17 cellular contexts compared by ENCODE assay signal in genomic region chr3:10503217-10503796, GRCh38. TPM values are rescaled to one million over a fixed set of nuclear protein-coding genes. Genes with fewer than 3 reads are reported as not detected.
DNase-seq lines count a peak whose midpoint lies in the region; ATAC-seq and TF ChIP-seq lines count a peak whose summit lies in the region.
"Had no signal": no experiment of that assay in that cellular context is flagged by ENCODE, and none has a peak within 500 bp of the region (broad histone marks: within the 10 kb centered on the region; RNA-seq: fewer than 3 reads in every experiment).

No MANE protein-coding gene starts in this region.

- H3K4ac ChIP-seq in mesenchymal stem cell (ENCODE audit: low read depth in 1 of 2, low read length in 2 of 2) = no peak overlapping the region

- no peak overlapping the region for H4K8ac ChIP-seq in mesenchymal stem cell (ENCODE audit: low read length)

- no peak overlapping the region for H3K14ac ChIP-seq in mesenchymal stem cell (ENCODE audit: low read length in 2 of 2)

- no peak overlapping the region for H3K23ac ChIP-seq in mesenchymal stem cell (ENCODE audit: low read length in 2 of 2)

- no peak for TF ChIP-seq POLR2A in heart left ventricle (IDR thresholded peaks at IDR 0.05)

- ATAC-seq in Right ventricle myocardium superior (ENCODE audit: poor library complexity) = no peak
- no peak for ATAC-seq in heart left ventricle
- no peak for ATAC-seq in SK-N-SH treated with all-trans-retinoic acid at 6 μM for 48 hours
- ATAC-seq: GM12878 had no signal

- no peak overlapping the region for H2BK120ac ChIP-seq in mesenchymal stem cell (ENCODE audit: low read depth, low read length)

- peak overlapping the region; percentile 43 for H4K91ac ChIP-seq in mesenchymal stem cell (ENCODE audit: low read length)

- H3K4me2 ChIP-seq in mesenchymal stem cell (ENCODE audit: low read length, poor library complexity, severe bottlenecking) = no peak overlapping the region

- H3K79me1 ChIP-seq in mesenchymal stem cell (replicated peaks; ENCODE audit: low read length, poor library complexity, severe bottlenecking) = no peaks in the 10 kb centered on the region

- intact Hi-C loops in Right ventricle myocardium superior (cut with DNase I) (no loop called here), heart left ventricle (cut with DNase I) (no loop called here), dorsolateral prefrontal cortex (cut with DNase I) (loop anchor here in 1 of 2 donors (10.0 kb wide), 1 partner anchor 201 kb away; no protein-coding TSS in a partner anchor)

- no peak overlapping the region for H2AK5ac ChIP-seq in mesenchymal stem cell (ENCODE audit: low read length, severe bottlenecking)

- DNase-seq in Right ventricle myocardium superior (peak; percentile 20), heart left ventricle (no peak), dorsolateral prefrontal cortex (peak in 1 of 10 donors; percentile 32), mesenchymal stem cell (no peak), midbrain (lab: John Stamatoyannopoulos, UW) (no peak), amygdala (lab: John Stamatoyannopoulos, UW) (no peak)
- no peak for DNase-seq in stimulated activated naive CD4-positive, alpha-beta T cell treated with Interleukin-2 at 50 U/mL for 16 hours (lab: John Stamatoyannopoulos, UW)
- DNase-seq: 8988T; AML-193; Calu3; CD4-positive, alpha-beta T cell; DMS 273 treated with DMSO at 0.1 percent for 48 hours; GOT3; H9 had no signal

- TF ChIP-seq CTCF in heart left ventricle (IDR thresholded peaks at IDR 0.05) = no peak
- TF ChIP-seq CTCF in dorsolateral prefrontal cortex (IDR thresholded peaks at IDR 0.05 in 54 of 56, conservative IDR thresholded peaks at IDR 0.05 in 2 of 56; ENCODE audit: low read depth in 1 of 56, partially characterized antibody in 56 of 56) = no peak

- H2BK12ac ChIP-seq in mesenchymal stem cell (ENCODE audit: low read length in 2 of 2) = no peak overlapping the region

- H3K36me3 ChIP-seq in heart left ventricle (no peaks in the 10 kb centered on the region), mesenchymal stem cell (ENCODE audit: control insufficient read depth in 1 of 2, insufficient read depth in 2 of 2, low read depth in 1 of 2, low read length in 2 of 2) (no peaks in the 10 kb centered on the region)

- no peak overlapping the region for H2BK5ac ChIP-seq in mesenchymal stem cell (ENCODE audit: low read depth, low read length, poor library complexity, severe bottlenecking)

- H3K9ac ChIP-seq in mesenchymal stem cell (ENCODE audit: low read length) = no peak overlapping the region

- no peak overlapping the region for H2BK15ac ChIP-seq in mesenchymal stem cell (ENCODE audit: low read depth, poor library complexity, severe bottlenecking)

- H3K27me3 ChIP-seq in heart left ventricle (peaks cover 0 to 59% (median 23%) of the 10 kb centered on the region in 9 donors), dorsolateral prefrontal cortex (peaks cover 0 to 11% (median 0%) of the 10 kb centered on the region in 45 donors), mesenchymal stem cell (ENCODE audit: control insufficient read depth in 1 of 2, insufficient read depth in 1 of 2, low read length in 2 of 2) (peaks cover 39 to 85% of the 10 kb centered on the region in 2 experiments)

- no peak overlapping the region for H2AFZ ChIP-seq in mesenchymal stem cell (ENCODE audit: low read depth, low read length)

- WGBS in heart left ventricle, 4 donors = 75 to 82% (median 80%) methylated on average over 8 to 15 of the region's 15 CpGs
- WGBS in mesenchymal stem cell = 88% methylated on average over 15 of the region's 15 CpGs

- H3K27ac ChIP-seq in heart left ventricle (no peak overlapping the region), dorsolateral prefrontal cortex (peak overlapping the region in 30 of 59 donors; percentile 3 to 95 (median 76)), mesenchymal stem cell (ENCODE audit: low read length, poor library complexity, severe bottlenecking) (no peak overlapping the region)

- no peak overlapping the region for H3K4me3 ChIP-seq in heart left ventricle
- H3K4me3 ChIP-seq in dorsolateral prefrontal cortex = peak overlapping the region in 54 of 59 donors; percentile 40 to 76 (median 62)
- no peak overlapping the region for H3K4me3 ChIP-seq in mesenchymal stem cell (ENCODE audit: insufficient read depth in 1 of 2, low read depth in 1 of 2, low read length in 2 of 2)
- H3K4me3 ChIP-seq: GM12878 had no signal

- H3K18ac ChIP-seq in mesenchymal stem cell (ENCODE audit: low read depth in 1 of 2, low read length in 2 of 2) = no peak overlapping the region

- H3K4me1 ChIP-seq in heart left ventricle (peaks cover 0 to 12% (median 0%) of the 10 kb centered on the region in 12 donors), mesenchymal stem cell (ENCODE audit: control insufficient read depth, insufficient read depth, low read depth, low read length) (peaks cover 8% of the 10 kb centered on the region)

- H3K9me3 ChIP-seq in heart left ventricle = no peaks in the 10 kb centered on the region
- H3K9me3 ChIP-seq in mesenchymal stem cell (ENCODE audit: control insufficient read depth, low read length) = no peaks in the 10 kb centered on the region

TF ChIP-seq in SK-N-SH treated with all-trans-retinoic acid at 6 μM for 48 hours, 23 proteins besides CTCF, POLR2A, EP300 and RAD21 (continues in another document):
- TF ChIP-seq ISL1 (CRISPR knock-in tag; IDR thresholded peaks at IDR 0.05) = no peak
- no peak for TF ChIP-seq CSRNP3 (CRISPR knock-in tag; IDR thresholded peaks at IDR 0.05)
- TF ChIP-seq TOX (CRISPR knock-in tag; IDR thresholded peaks at IDR 0.05; ENCODE audit: borderline replicate concordance) = no peak
- TF ChIP-seq TCF4 (CRISPR knock-in tag; IDR thresholded peaks at IDR 0.05; ENCODE audit: borderline replicate concordance) = no peak
- no peak for TF ChIP-seq ZNF565 (CRISPR knock-in tag; conservative IDR thresholded peaks at IDR 0.05; ENCODE audit: low read depth)
- TF ChIP-seq TSHZ2 (CRISPR knock-in tag; IDR thresholded peaks at IDR 0.05) = no peak
- no peak for TF ChIP-seq ZNF70 (CRISPR knock-in tag; IDR thresholded peaks at IDR 0.05)
- no peak for TF ChIP-seq POU6F1 (CRISPR knock-in tag; IDR thresholded peaks at IDR 0.05; ENCODE audit: borderline replicate concordance, low read depth)
- no peak for TF ChIP-seq ARNTL (CRISPR knock-in tag; IDR thresholded peaks at IDR 0.05; ENCODE audit: borderline replicate concordance, low read depth)
- TF ChIP-seq ESRRG (CRISPR knock-in tag; IDR thresholded peaks at IDR 0.05) = no peak
- TF ChIP-seq ZFP30 (CRISPR knock-in tag; IDR thresholded peaks at IDR 0.05) = no peak

RNA-seq across cellular contexts. Expression of gene ATP2B2, which starts 2.1 kb away (rescaled TPM):
- total RNA-seq in Right ventricle myocardium superior = not detected
- under 1 TPM in 6 of 9 donors, not detected in 3; 0.07 to 0.35 (median 0.16) TPM for total RNA-seq in heart left ventricle
- under 1 TPM; 0.01 to 0.08 TPM for polyA plus RNA-seq in heart left ventricle
- 100 to 1,000 TPM in 119 of 120 experiments, 10 to 100 TPM in 1; 87.6 to 447 (median 301) TPM for total RNA-seq in dorsolateral prefrontal cortex
- polyA plus RNA-seq in mesenchymal stem cell (2013, experiment 1 of 2) = not detected
- polyA plus RNA-seq in mesenchymal stem cell (2013, experiment 2 of 2) = not detected
- total RNA-seq: Calu3; CD4-positive, alpha-beta T cell; Daoy; GM12878 had no signal

Comparison
In these comparisons a context has a peak if more than half of its experiments do, and no peak if none do; other contexts are left out.
1. H3K27ac ChIP-seq: peak in dorsolateral prefrontal cortex (30 of 59); none in heart left ventricle (0 of 12) and mesenchymal stem cell (single experiment).
2. H3K4me3 ChIP-seq: peak in dorsolateral prefrontal cortex (54 of 59); none in heart left ventricle (0 of 12) and mesenchymal stem cell (0 of 2).
3. RNA of gene ATP2B2, which starts 2.1 kb away (total RNA-seq): 87.6 to 447 TPM in dorsolateral prefrontal cortex; 0.07 to 0.35 TPM in heart left ventricle and not detected in Right ventricle myocardium superior (single experiment); every median in the first group is over 10 times any median in the second.